In the genomic region with DNA sequence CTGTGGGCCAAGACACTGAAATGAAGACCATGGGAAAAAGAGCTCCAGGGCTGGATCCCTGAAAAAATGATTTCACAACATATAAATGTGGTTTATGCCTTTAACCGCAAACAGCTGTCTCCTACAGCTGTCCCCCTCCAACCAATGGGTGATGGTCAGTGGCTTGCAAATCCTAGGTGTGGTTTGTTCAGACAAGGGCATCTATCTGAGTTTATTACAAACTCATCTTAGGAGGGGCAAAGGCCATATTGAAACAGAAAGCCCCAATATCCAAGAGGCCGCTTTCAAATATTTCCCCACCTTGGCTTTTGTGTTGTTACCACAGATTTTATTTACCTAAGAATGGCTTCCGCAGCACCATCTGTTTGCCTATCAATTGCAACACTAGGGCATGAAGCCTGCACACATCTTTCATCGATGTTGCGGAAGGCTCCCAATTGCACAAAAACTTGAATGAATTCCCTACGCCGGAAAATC, we compare ENCODE assay signal across 15 cellular contexts.
"Had no signal": no experiment of that assay in that cellular context is flagged by ENCODE, and none has a peak within 500 bp of the region (broad histone marks: within the 10 kb centered on the region; RNA-seq: fewer than 3 reads in every experiment).

No MANE protein-coding gene starts in this region.

- H3K79me2 ChIP-seq: parathyroid adenoma had no signal

- H3K4me1 ChIP-seq: heart right ventricle, parathyroid adenoma had no signal

- H3K27ac ChIP-seq: heart right ventricle, parathyroid adenoma, thoracic aorta had no signal

- H3K4me3 ChIP-seq: heart right ventricle, thoracic aorta had no signal

- H3K9ac ChIP-seq: parathyroid adenoma had no signal

- H2AFZ ChIP-seq: parathyroid adenoma had no signal

- ATAC-seq: heart right ventricle, left ventricle myocardium superior had no signal

- H3K9me3 ChIP-seq: heart right ventricle, thoracic aorta had no signal

- DNase-seq: activated CD4-positive, alpha-beta memory T cell treated with anti-CD3 and anti-CD28 coated beads, Interleukin-2, amount 10 ng/mL, durations not matched to agents 7 days and 5 days; activated CD8-positive, alpha-beta memory T cell treated with anti-CD3 and anti-CD28 coated beads, Interleukin-2, amount 50 U/mL, for 4 hours; activated naive CD8-positive, alpha-beta T cell treated with anti-CD3 and anti-CD28 coated beads, Interleukin-2, amount 10 ng/mL, durations not matched to agents 7 days and 5 days; anterior cingulate cortex; cerebellar nuclear complex; dermis blood vessel endothelial cell; endodermal cell; erythroblast; heart right ventricle; left ventricle myocardium superior; stimulated activated CD4-positive, alpha-beta T cell treated with anti-CD3 and anti-CD28 coated beads, Interleukin-15, amount 100 ng/mL, for 24 hours; stimulated activated CD4-positive, alpha-beta T cell treated with anti-CD3 and anti-CD28 coated beads, Interleukin-4, amount 100 ng/mL, for 24 hours had no signal

- H3K27me3 ChIP-seq: heart right ventricle had no signal

- H3K36me3 ChIP-seq: heart right ventricle, thoracic aorta had no signal

- FAIRE-seq: keratinocyte had no signal
